In genomic region chr15:65339436-65339835, GRCh38 we compare ENCODE assay signal across 1 cellular context.
TF ChIP-seq lines count a peak whose summit lies in the region.

No MANE protein-coding gene starts in this region.

TF ChIP-seq in IMR-90, 13 proteins besides CTCF, POLR2A, EP300 and RAD21:
- TF ChIP-seq BHLHE40 (IDR thresholded peaks at IDR 0.05; ENCODE audit: low read depth, low read length) (no peak), FOS (IDR thresholded peaks at IDR 0.05; ENCODE audit: low read depth, low read length) (no peak), MXI1 (IDR thresholded peaks at IDR 0.05; ENCODE audit: borderline replicate concordance, low read depth, low read length) (no peak), CHD1 (IDR thresholded peaks at IDR 0.05; ENCODE audit: low read depth, low read length) (no peak), USF2 (IDR thresholded peaks at IDR 0.05; ENCODE audit: low read depth, low read length) (no peak), MAZ (IDR thresholded peaks at IDR 0.05; ENCODE audit: borderline replicate concordance, low read depth, low read length) (no peak), RFX5 (IDR thresholded peaks at IDR 0.05; ENCODE audit: low read depth, low read length) (no peak), SMC3 (IDR thresholded peaks at IDR 0.05; ENCODE audit: low read depth, low read length) (no peak), MAFK (IDR thresholded peaks at IDR 0.05; ENCODE audit: low read depth, low read length) (no peak), RCOR1 (IDR thresholded peaks at IDR 0.05; ENCODE audit: insufficient replicate concordance, low read length) (no peak), ELK1 (IDR thresholded peaks at IDR 0.05; ENCODE audit: borderline replicate concordance, low read depth, low read length) (no peak), NFE2L2 (IDR thresholded peaks at IDR 0.05; ENCODE audit: low read depth, low read length) (no peak), CEBPB (IDR thresholded peaks at IDR 0.05; ENCODE audit: low read depth, low read length) (no peak)
TF ChIP-seq in IMR-90: peak in this region for 0.
